Comparison of ENCODE assay signal across 8 cellular contexts in the genomic region with DNA sequence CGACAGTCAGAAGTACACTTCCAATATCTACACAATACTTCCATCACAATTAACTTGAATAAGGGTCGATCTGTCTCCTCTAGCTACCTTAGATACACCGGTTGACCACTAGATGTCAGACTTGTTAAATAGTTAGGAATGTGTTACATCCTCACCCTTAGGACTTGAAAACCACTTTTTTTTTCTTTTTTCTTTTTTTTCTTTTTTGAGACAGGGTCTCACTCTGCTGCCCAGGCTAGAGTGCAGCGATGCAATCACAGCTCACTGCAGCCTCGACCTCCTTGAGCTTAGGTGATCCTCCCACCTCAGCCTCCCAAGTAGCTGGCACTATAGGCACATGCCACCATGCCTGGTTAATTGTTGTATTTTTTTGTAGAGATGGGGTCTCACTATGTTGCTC.
DNase-seq lines count a peak whose midpoint lies in the region; ATAC-seq and TF ChIP-seq lines count a peak whose summit lies in the region.

No MANE protein-coding gene starts in this region.

- no peaks in the 10 kb centered on the region for H3K36me3 Mint-ChIP-seq in activated naive CD4-positive, alpha-beta T cell treated with anti-CD3 and anti-CD28 coated beads, Interleukin-2, amount 50 U/mL, for 72 hours

- intact Hi-C loops in esophagus muscularis mucosa (cut with DNase I) = loop anchor here (10.0 kb wide), 1 partner anchor 212 kb away; no protein-coding TSS in a partner anchor

- H3K9ac ChIP-seq in trophoblast cell (ENCODE audit: low read length) = no peak overlapping the region

- no peak overlapping the region for H4K12ac ChIP-seq in trophoblast cell (ENCODE audit: low read depth, low read length)

- TF ChIP-seq CTCF in RWPE2 (IDR thresholded peaks at IDR 0.05; ENCODE audit: poor library complexity, severe bottlenecking) (peak; percentile 54), esophagus muscularis mucosa (IDR thresholded peaks at IDR 0.05) (peak; percentile 37 to 66 (median 54))

- H2BK5ac ChIP-seq in trophoblast cell (ENCODE audit: low read depth, low read length, poor library complexity) = no peak overlapping the region

- H2BK120ac ChIP-seq in trophoblast cell (ENCODE audit: insufficient read depth, low read length, poor library complexity) = no peak overlapping the region

- peak; percentile 58 to 79 for ATAC-seq in activated naive CD4-positive, alpha-beta T cell treated with anti-CD3 and anti-CD28 coated beads, Interleukin-2, amount 50 U/mL, for 72 hours
- peak; percentile 80 for ATAC-seq in RWPE2 (ENCODE audit: low read depth)

- no peak for TF ChIP-seq POLR2A in esophagus muscularis mucosa (IDR thresholded peaks at IDR 0.05; ENCODE audit: low read depth)

- H2AFZ ChIP-seq in trophoblast cell (ENCODE audit: insufficient read depth, low read length, poor library complexity) = no peak overlapping the region

- H3K9me3 Mint-ChIP-seq in activated naive CD4-positive, alpha-beta T cell treated with anti-CD3 and anti-CD28 coated beads, Interleukin-2, amount 50 U/mL, for 72 hours = no peaks in the 10 kb centered on the region

- H3K4me1 ChIP-seq in HAP-1 = no peaks in the 10 kb centered on the region
- no peaks in the 10 kb centered on the region for H3K4me1 ChIP-seq in RWPE2 (ENCODE audit: insufficient read depth, poor library complexity, severe bottlenecking)
- no peaks in the 10 kb centered on the region for H3K4me1 ChIP-seq in esophagus muscularis mucosa
- H3K4me1 ChIP-seq in trophoblast cell (ENCODE audit: control insufficient read depth in 1 of 2, insufficient read depth in 2 of 2, low read length in 2 of 2) = peaks cover 0 to 2% of the 10 kb centered on the region in 2 experiments

- H3K36me3 ChIP-seq in HAP-1 (replicated peaks) = no peaks in the 10 kb centered on the region
- H3K36me3 ChIP-seq in RWPE2 (ENCODE audit: low read depth) = no peaks in the 10 kb centered on the region
- H3K36me3 ChIP-seq in esophagus muscularis mucosa = no peaks in the 10 kb centered on the region
- H3K36me3 ChIP-seq in trophoblast cell (ENCODE audit: control insufficient read depth in 1 of 2, insufficient read depth in 2 of 2, low read length in 2 of 2) = no peaks in the 10 kb centered on the region

- no peaks in the 10 kb centered on the region for H3K79me1 ChIP-seq in trophoblast cell (ENCODE audit: low read length)

- 12% methylated on average over 5 of the region's 5 CpGs for WGBS in esophagus muscularis mucosa
- no CpG with 5 or more reads among the region's 5 CpGs for WGBS in trophoblast cell (ENCODE audit: extremely low coverage, insufficient coverage, insufficient read length)

- no peaks in the 10 kb centered on the region; the same call in 1 of the 2 replicates for H3K27me3 ChIP-seq in HAP-1 (ENCODE audit: low read depth)
- no peaks in the 10 kb centered on the region for H3K27me3 ChIP-seq in RWPE2 (ENCODE audit: insufficient read depth, poor library complexity, severe bottlenecking)
- H3K27me3 ChIP-seq in esophagus muscularis mucosa = no peaks in the 10 kb centered on the region
- no peaks in the 10 kb centered on the region for H3K27me3 ChIP-seq in trophoblast cell (ENCODE audit: insufficient read depth, low read length)

- H3K4me3 ChIP-seq in HAP-1 = no peak overlapping the region
- H3K4me3 ChIP-seq in RWPE2 (ENCODE audit: severe bottlenecking) = no peak overlapping the region
- no peak overlapping the region for H3K4me3 ChIP-seq in esophagus muscularis mucosa
- H3K4me3 ChIP-seq in trophoblast cell (ENCODE audit: low read depth, low read length) = no peak overlapping the region

- no peak overlapping the region for H3K14ac ChIP-seq in trophoblast cell (ENCODE audit: low read length)

- no peak overlapping the region for H4K91ac ChIP-seq in trophoblast cell (ENCODE audit: low read depth, low read length)

- no peak for DNase-seq in activated naive CD4-positive, alpha-beta T cell treated with anti-CD3 and anti-CD28 coated beads, Interleukin-2, amount 50 U/mL, for 72 hours (ENCODE audit: low spot score in 2 of 2)
- DNase-seq in activated naive CD4-positive, alpha-beta T cell treated with anti-CD3 and anti-CD28 coated beads, Interleukin-2, amount 50 U/mL, for 16 hours = no peak
- DNase-seq in HAP-1 (ENCODE audit: low spot score in 2 of 2) (peak; percentile 12 to 57), LoVo (ENCODE audit: low spot score) (peak; percentile 70), RWPE2 (ENCODE audit: low spot score) (no peak), esophagus muscularis mucosa (ENCODE audit: extremely low spot score) (no peak), trophoblast cell (peak; percentile 4 to 75)
- DNase-seq in activated T-cell treated with anti-CD3 and anti-CD28 coated beads, Interleukin-2, amount 50 U/mL, for 1 hour = no peak

- in situ Hi-C loops in HAP-1 (cut with MboI; ENCODE audit: low sequenced_read_pairs) = loop anchor here (25.0 kb wide), 1 partner anchor 755 kb away; no protein-coding TSS in a partner anchor

- no peak overlapping the region for H3K27ac Mint-ChIP-seq in activated naive CD4-positive, alpha-beta T cell treated with anti-CD3 and anti-CD28 coated beads, Interleukin-2, amount 50 U/mL, for 72 hours

- H3K4me2 ChIP-seq in trophoblast cell (ENCODE audit: low read length) = no peak overlapping the region

- H3K9me3 ChIP-seq in HAP-1 (no peaks in the 10 kb centered on the region), RWPE2 (ENCODE audit: severe bottlenecking) (no peaks in the 10 kb centered on the region), esophagus muscularis mucosa (no peaks in the 10 kb centered on the region), trophoblast cell (ENCODE audit: insufficient read depth, low read depth, low read length) (no peaks in the 10 kb centered on the region)

- no peak overlapping the region for H2AK5ac ChIP-seq in trophoblast cell (ENCODE audit: low read length)

- no peaks in the 10 kb centered on the region for H3K79me2 ChIP-seq in trophoblast cell (ENCODE audit: control insufficient read depth, insufficient read depth, low read length, poor library complexity)

- no peak for TF ChIP-seq EP300 in esophagus muscularis mucosa (IDR thresholded peaks at IDR 0.05)

- H2BK12ac ChIP-seq in trophoblast cell (ENCODE audit: low read length) = no peak overlapping the region

- no peak overlapping the region for H3K4ac ChIP-seq in trophoblast cell (ENCODE audit: low read depth, low read length)

- H3K18ac ChIP-seq in trophoblast cell (ENCODE audit: low read length) = no peak overlapping the region

- H3K27ac ChIP-seq in RWPE2 (ENCODE audit: poor library complexity, severe bottlenecking) (no peak overlapping the region), esophagus muscularis mucosa (replicated peaks in 1 of 4) (no peak overlapping the region), trophoblast cell (ENCODE audit: low read depth, low read length) (no peak overlapping the region)

- no peak overlapping the region for H4K8ac ChIP-seq in trophoblast cell (ENCODE audit: low read depth, low read length)

- no peak overlapping the region for H3K23ac ChIP-seq in trophoblast cell (ENCODE audit: low read length)

Comparison
In these comparisons a context has a peak if more than half of its experiments do, and no peak if none do; other contexts are left out.
1. DNase-seq: peak in HAP-1 (2 of 2), LoVo (single experiment) and trophoblast cell (2 of 2); none in activated naive CD4-positive, alpha-beta T cell treated with anti-CD3 and anti-CD28 coated beads, Interleukin-2, amount 50 U/mL, for 72 hours (0 of 2), activated naive CD4-positive, alpha-beta T cell treated with anti-CD3 and anti-CD28 coated beads, Interleukin-2, amount 50 U/mL, for 16 hours (single experiment), RWPE2 (single experiment), esophagus muscularis mucosa (single experiment) and activated T-cell treated with anti-CD3 and anti-CD28 coated beads, Interleukin-2, amount 50 U/mL, for 1 hour (single experiment).